ENCODE assay signal across 21 cellular contexts in the genomic region with DNA sequence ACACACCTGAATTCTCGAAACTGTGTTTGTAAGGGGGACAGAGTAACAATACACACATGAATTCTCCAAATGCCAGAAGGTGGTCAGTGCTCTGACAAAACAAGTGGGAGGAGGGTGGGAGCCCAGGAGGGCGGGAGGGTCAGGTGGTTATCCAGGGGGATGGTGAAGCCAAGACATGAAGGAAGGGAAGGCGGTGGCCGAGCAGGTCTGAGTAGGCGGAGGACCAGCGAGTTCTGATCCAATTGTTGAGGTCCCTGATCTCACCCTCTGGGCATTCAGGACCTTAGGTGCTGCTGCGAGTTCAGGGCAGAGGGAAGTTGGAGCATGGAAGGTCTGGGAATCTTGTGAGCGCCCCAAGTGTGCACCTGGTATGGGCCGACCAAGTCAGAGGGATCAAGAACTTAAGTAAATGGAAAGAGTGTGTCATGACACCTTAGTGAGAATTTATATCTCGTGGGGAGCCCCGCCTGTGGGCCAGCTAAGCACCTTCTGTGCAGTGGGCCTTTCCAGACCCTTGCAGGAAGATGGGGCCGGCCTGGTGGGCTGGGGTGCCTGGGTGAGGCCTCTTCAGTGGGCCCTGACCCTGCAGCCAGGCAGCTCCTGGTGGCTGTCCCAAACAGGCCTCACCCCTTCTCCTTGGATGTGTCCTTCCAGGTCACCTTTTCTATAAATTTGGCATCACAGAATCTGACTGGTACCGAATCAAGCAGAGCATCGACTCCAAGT.
DNase-seq lines count a peak whose midpoint lies in the region; ATAC-seq and TF ChIP-seq lines count a peak whose summit lies in the region.
"Had no signal": no experiment of that assay in that cellular context is flagged by ENCODE, and none has a peak within 500 bp of the region (broad histone marks: within the 10 kb centered on the region; RNA-seq: fewer than 3 reads in every experiment).

No MANE protein-coding gene starts in this region.

- intact Hi-C loops in testis (cut with DNase I; ENCODE audit: low total_unique reads) = no loop called here

- H3K4me3 ChIP-seq in H7 (ENCODE audit: insufficient read depth, low read depth, low read length) (no peak overlapping the region), osteoblast (ENCODE audit: insufficient read depth, low read length) (no peak overlapping the region), testis (no peak overlapping the region)
- H3K4me3 ChIP-seq: BLaER1 had no signal

- H3K4me1 ChIP-seq in osteoblast (ENCODE audit: insufficient read depth, low read length) (peaks cover 11% of the 10 kb centered on the region), testis (no peaks in the 10 kb centered on the region)

- H3K27ac ChIP-seq in osteoblast (ENCODE audit: low read depth, low read length) (no peak overlapping the region), testis (no peak overlapping the region)
- H3K27ac ChIP-seq: BLaER1 had no signal

- H3K79me2 ChIP-seq in osteoblast (ENCODE audit: insufficient read depth, low read length) = no peaks in the 10 kb centered on the region

- H3K27ac Mint-ChIP-seq in WTC11 (peak overlapping the region; percentile 68; the same call in 1 of the 2 replicates), memory B cell (peak overlapping the region; percentile 59)
- H3K27ac Mint-ChIP-seq: CD8-positive, alpha-beta T cell had no signal

- H3K27me3 Mint-ChIP-seq in WTC11 (ENCODE audit: low read depth) = no peaks in the 10 kb centered on the region
- no peaks in the 10 kb centered on the region for H3K27me3 Mint-ChIP-seq in memory B cell

- WGBS in testis, 2 donors = 90 to 96% methylated on average over 12 to 14 of the region's 14 CpGs

- no peaks in the 10 kb centered on the region for H4K20me1 ChIP-seq in osteoblast (ENCODE audit: insufficient read depth, low read length)
- H4K20me1 ChIP-seq: BLaER1 had no signal

- no peaks in the 10 kb centered on the region for H3K36me3 Mint-ChIP-seq in WTC11
- no peaks in the 10 kb centered on the region for H3K36me3 Mint-ChIP-seq in memory B cell
- H3K36me3 Mint-ChIP-seq: CD8-positive, alpha-beta T cell had no signal

- no peak overlapping the region for H2AFZ ChIP-seq in osteoblast (ENCODE audit: low read length)

- H3K36me3 ChIP-seq in H7 (replicated peaks; ENCODE audit: control insufficient read depth, insufficient read depth, low read length) (no peaks in the 10 kb centered on the region), osteoblast (ENCODE audit: insufficient read depth, low read length) (no peaks in the 10 kb centered on the region), testis (ENCODE audit: low read depth, missing control alignments) (no peaks in the 10 kb centered on the region)
- H3K36me3 ChIP-seq: BLaER1 had no signal

- CTCF ChIA-PET in WTC11 (lab: Charles Lee) = no interaction called here

- DNase-seq in H7 (peak; percentile 30), WTC11 (ENCODE audit: low spot score) (no peak), memory B cell (ENCODE audit: low spot score in 2 of 2) (no peak), osteoblast (ENCODE audit: insufficient read length, low spot score, missing footprints) (peak; percentile 57), NAMALWA (ENCODE audit: low spot score) (no peak), testis (no peak)
- DNase-seq: CD8-positive, alpha-beta T cell; DND-41; KG1; NCI-H1105; NCI-H146; NCI-H2029; NCI-H2171; NCI-H345; NCI-H524; NCI-H774; SIG-M5; SK-N-SH had no signal

- TF ChIP-seq CTCF in WTC11 (IDR thresholded peaks at IDR 0.05) = no peak
- no peak for TF ChIP-seq CTCF in osteoblast (IDR thresholded peaks at IDR 0.05; ENCODE audit: extremely low read depth, low read depth, low read length)
- TF ChIP-seq CTCF in testis (IDR thresholded peaks at IDR 0.05) = no peak

- H3K27me3 ChIP-seq in H7 (ENCODE audit: control insufficient read depth, insufficient read depth, low read length) = no peaks in the 10 kb centered on the region
- no peaks in the 10 kb centered on the region for H3K27me3 ChIP-seq in osteoblast (ENCODE audit: insufficient read depth, low read length)
- no peaks in the 10 kb centered on the region for H3K27me3 ChIP-seq in testis
- H3K27me3 ChIP-seq: BLaER1 had no signal

- no peaks in the 10 kb centered on the region for H3K9me3 ChIP-seq in osteoblast (ENCODE audit: low read depth, low read length)
- no peaks in the 10 kb centered on the region for H3K9me3 ChIP-seq in testis
- H3K9me3 ChIP-seq: BLaER1, SK-N-SH had no signal

- POLR2A ChIA-PET in WTC11 (lab: Charles Lee) = no interaction called here

- H3K4me3 Mint-ChIP-seq in WTC11 (no peak overlapping the region), memory B cell (no peak overlapping the region)
- H3K4me3 Mint-ChIP-seq: CD8-positive, alpha-beta T cell had no signal

- ATAC-seq in WTC11 (no peak), memory B cell (ENCODE audit: low read depth) (no peak), GM21423 (IDR thresholded peaks at IDR 0.05; ENCODE audit: unreplicated experiment) (no peak)
- ATAC-seq: CD8-positive, alpha-beta T cell; Panc1 had no signal

- H3K4me1 Mint-ChIP-seq in WTC11 = peaks cover 27% of the 10 kb centered on the region
- peaks cover 7% of the 10 kb centered on the region for H3K4me1 Mint-ChIP-seq in memory B cell

- H3K9me3 Mint-ChIP-seq in WTC11 = no peaks in the 10 kb centered on the region
- H3K9me3 Mint-ChIP-seq in memory B cell = no peaks in the 10 kb centered on the region
- H3K9me3 Mint-ChIP-seq: CD8-positive, alpha-beta T cell had no signal

- no peak overlapping the region for H3K4me2 ChIP-seq in osteoblast (ENCODE audit: insufficient read depth, low read length)
- H3K4me2 ChIP-seq: BLaER1, SK-N-SH had no signal

- TF ChIP-seq POLR2A in testis (IDR thresholded peaks at IDR 0.05) = no peak

TF ChIP-seq in WTC11, 78 proteins besides CTCF, POLR2A, EP300 and RAD21:
- TF ChIP-seq, protein P1, sequence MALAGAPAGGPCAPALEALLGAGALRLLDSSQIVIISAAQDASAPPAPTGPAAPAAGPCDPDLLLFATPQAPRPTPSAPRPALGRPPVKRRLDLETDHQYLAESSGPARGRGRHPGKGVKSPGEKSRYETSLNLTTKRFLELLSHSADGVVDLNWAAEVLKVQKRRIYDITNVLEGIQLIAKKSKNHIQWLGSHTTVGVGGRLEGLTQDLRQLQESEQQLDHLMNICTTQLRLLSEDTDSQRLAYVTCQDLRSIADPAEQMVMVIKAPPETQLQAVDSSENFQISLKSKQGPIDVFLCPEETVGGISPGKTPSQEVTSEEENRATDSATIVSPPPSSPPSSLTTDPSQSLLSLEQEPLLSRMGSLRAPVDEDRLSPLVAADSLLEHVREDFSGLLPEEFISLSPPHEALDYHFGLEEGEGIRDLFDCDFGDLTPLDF (CRISPR knock-in tag; IDR thresholded peaks at IDR 0.05) = no peak
- no peak for TF ChIP-seq TCF7 (CRISPR knock-in tag; IDR thresholded peaks at IDR 0.05; ENCODE audit: low read depth)
TF ChIP-seq in WTC11: peak in this region for 0.

Comparison
In these comparisons a context has a peak if more than half of its experiments do, and no peak if none do; other contexts are left out.
1. DNase-seq: peak in H7 (single experiment) and osteoblast (single experiment); none in WTC11 (single experiment), memory B cell (0 of 2), NAMALWA (single experiment) and testis (single experiment).